In the genomic region with DNA sequence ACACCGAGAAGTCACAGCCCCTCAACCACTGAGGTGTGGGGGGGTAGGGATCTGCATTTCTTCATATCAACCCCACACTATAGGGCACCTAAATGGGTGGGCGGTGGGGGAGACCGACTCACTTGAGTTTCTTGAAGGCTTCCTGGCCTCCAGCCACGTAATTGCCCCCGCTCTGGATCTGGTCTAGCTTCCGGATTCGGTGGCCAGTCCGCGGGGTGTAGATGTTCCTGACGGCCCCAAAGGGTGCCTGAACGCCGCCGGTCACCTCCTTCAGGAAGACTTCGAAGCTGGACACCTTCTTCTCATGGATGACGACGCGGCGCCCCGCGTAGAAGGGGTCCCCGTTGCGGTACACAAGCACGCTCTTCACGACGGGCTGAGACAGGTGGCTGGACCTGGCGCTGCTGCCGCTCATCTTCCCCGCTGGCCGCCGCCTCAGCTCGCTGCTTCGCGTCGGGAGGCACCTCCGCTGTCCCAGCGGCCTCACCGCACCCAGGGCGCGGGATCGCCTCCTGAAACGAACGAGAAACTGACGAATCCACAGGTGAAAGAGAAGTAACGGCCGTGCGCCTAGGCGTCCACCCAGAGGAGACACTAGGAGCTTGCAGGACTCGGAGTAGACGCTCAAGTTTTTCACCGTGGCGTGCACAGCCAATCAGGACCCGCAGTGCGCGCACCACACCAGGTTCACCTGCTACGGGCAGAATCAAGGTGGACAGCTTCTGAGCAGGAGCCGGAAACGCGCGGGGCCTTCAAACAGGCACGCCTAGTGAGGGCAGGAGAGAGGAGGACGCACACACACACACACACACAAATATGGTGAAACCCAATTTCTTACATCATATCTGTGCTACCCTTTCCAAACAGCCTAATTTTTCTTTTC, we compare ENCODE assay signal across 9 cellular contexts. TPM values are rescaled to one million over a fixed set of nuclear protein-coding genes. Genes with fewer than 3 reads are reported as not detected.
DNase-seq lines count a peak whose midpoint lies in the region; ATAC-seq and TF ChIP-seq lines count a peak whose summit lies in the region.
"Had no signal": no experiment of that assay in that cellular context is flagged by ENCODE, and none has a peak within 500 bp of the region (broad histone marks: within the 10 kb centered on the region; RNA-seq: fewer than 3 reads in every experiment).

TSS of gene DCDC2 (minus strand) at position 724 of the 883 bp plus-strand sequence. CDS start at position 415, 309 bp downstream.

- DNase-seq in Right ventricle myocardium superior = no peak
- DNase-seq in Right ventricle myocardium inferior (ENCODE audit: missing footprints) = no peak
- peak; percentile 15 for DNase-seq in activated T-helper 1 cell treated with Interleukin-2 at 50 U/mL for 16 hours (ENCODE audit: low read depth)
- DNase-seq in fibroblast of lung (ENCODE audit: low read depth in 2 of 2) = peak; percentile 13 to 21
- no peak for DNase-seq in omental fat pad (ENCODE audit: low spot score)

- no peaks in the 10 kb centered on the region for H3K9me3 ChIP-seq in fibroblast of lung (ENCODE audit: control insufficient read depth, insufficient read depth, low read depth, low read length)

- peaks cover 12% of the 10 kb centered on the region for H3K27me3 ChIP-seq in fibroblast of lung (ENCODE audit: control insufficient read depth, insufficient read depth, low read length)

- peak within 1 kb of the TSS; percentile 7 for H3K9ac ChIP-seq in fibroblast of lung (ENCODE audit: insufficient read depth, low read length)

- H3K79me2 ChIP-seq in fibroblast of lung (ENCODE audit: control insufficient read depth, insufficient read depth, low read length) = no peaks in the 10 kb centered on the region

- H2AFZ ChIP-seq in fibroblast of lung (ENCODE audit: low read length) = peak within 1 kb of the TSS; percentile 49

- TF ChIP-seq CTCF in fibroblast of lung (conservative IDR thresholded peaks at IDR 0.05 in 1 of 2, IDR thresholded peaks at IDR 0.05 in 1 of 2; ENCODE audit: low read depth in 1 of 2, low read length in 2 of 2) = no peak
- TF ChIP-seq CTCF in omental fat pad (IDR thresholded peaks at IDR 0.05) = no peak

- no peaks in the 10 kb centered on the region for H4K20me1 ChIP-seq in fibroblast of lung (ENCODE audit: control insufficient read depth, extremely low read depth, insufficient read depth, low read length)

- no peaks in the 10 kb centered on the region for H3K4me1 ChIP-seq in fibroblast of lung (ENCODE audit: control insufficient read depth, extremely low read depth, insufficient read depth, low read length)

- intact Hi-C loops in Right ventricle myocardium superior (cut with DNase I) (no loop called here), Right ventricle myocardium inferior (cut with DNase I) (no loop called here)

- ATAC-seq in Right ventricle myocardium superior (ENCODE audit: poor library complexity) (peak; percentile 34), Right ventricle myocardium inferior (no peak), omental fat pad (ENCODE audit: low FRiP score) (peak; percentile 53), GM21367 (IDR thresholded peaks at IDR 0.05; ENCODE audit: unreplicated experiment) (no peak), HG03432 (IDR thresholded peaks at IDR 0.05; ENCODE audit: unreplicated experiment) (no peak), GM21723 (IDR thresholded peaks at IDR 0.05; ENCODE audit: unreplicated experiment) (no peak)

- no peak within 1 kb of the TSS for H3K27ac ChIP-seq in fibroblast of lung (ENCODE audit: insufficient read depth, low read length)
- H3K27ac ChIP-seq: C4-2B had no signal

- H3K36me3 ChIP-seq in fibroblast of lung (ENCODE audit: control insufficient read depth, insufficient read depth, low read length) = no peaks in the 10 kb centered on the region

- peak within 1 kb of the TSS; percentile 59 for H3K4me2 ChIP-seq in fibroblast of lung (ENCODE audit: extremely low read depth, insufficient read depth, low read length)

- H3K4me3 ChIP-seq in fibroblast of lung (replicated peaks in 1 of 4; ENCODE audit: control extremely low read depth in 1 of 4, insufficient read depth in 1 of 4, low read depth in 3 of 4, low read length in 4 of 4) = peak within 1 kb of the TSS in 2 of 4 experiments; percentile 17 to 35

RNA-seq across cellular contexts. Expression of gene DCDC2, which starts in this region (rescaled TPM):
- total RNA-seq in Right ventricle myocardium superior (not detected), Right ventricle myocardium inferior (not detected), fibroblast of lung (under 0.01 TPM in 1 of 2 replicates, not detected in the other), omental fat pad (under 1 TPM in 1 of 4 donors, not detected in 3; 0.09 TPM)
- polyA plus RNA-seq in fibroblast of lung = 0.01 TPM in 1 of 2 replicates, not detected in the other
- not detected in 2 replicates for polyA plus RNA-seq in fibroblast of lung (2012)
- polyA minus RNA-seq in fibroblast of lung (ENCODE audit: low replicate concordance) = not detected in 2 replicates

Comparison
In these comparisons a context has a peak if more than half of its experiments do, and no peak if none do; other contexts are left out.
1. Peak in ATAC-seq in Right ventricle myocardium superior; RNA of the gene not detected or under 1 TPM.
2. Peak in DNase-seq, H3K9ac ChIP-seq and H3K4me2 ChIP-seq in fibroblast of lung; RNA of the gene not detected or under 1 TPM.
3. Peak in ATAC-seq in omental fat pad; RNA of the gene not detected or under 1 TPM.